In the genomic region with DNA sequence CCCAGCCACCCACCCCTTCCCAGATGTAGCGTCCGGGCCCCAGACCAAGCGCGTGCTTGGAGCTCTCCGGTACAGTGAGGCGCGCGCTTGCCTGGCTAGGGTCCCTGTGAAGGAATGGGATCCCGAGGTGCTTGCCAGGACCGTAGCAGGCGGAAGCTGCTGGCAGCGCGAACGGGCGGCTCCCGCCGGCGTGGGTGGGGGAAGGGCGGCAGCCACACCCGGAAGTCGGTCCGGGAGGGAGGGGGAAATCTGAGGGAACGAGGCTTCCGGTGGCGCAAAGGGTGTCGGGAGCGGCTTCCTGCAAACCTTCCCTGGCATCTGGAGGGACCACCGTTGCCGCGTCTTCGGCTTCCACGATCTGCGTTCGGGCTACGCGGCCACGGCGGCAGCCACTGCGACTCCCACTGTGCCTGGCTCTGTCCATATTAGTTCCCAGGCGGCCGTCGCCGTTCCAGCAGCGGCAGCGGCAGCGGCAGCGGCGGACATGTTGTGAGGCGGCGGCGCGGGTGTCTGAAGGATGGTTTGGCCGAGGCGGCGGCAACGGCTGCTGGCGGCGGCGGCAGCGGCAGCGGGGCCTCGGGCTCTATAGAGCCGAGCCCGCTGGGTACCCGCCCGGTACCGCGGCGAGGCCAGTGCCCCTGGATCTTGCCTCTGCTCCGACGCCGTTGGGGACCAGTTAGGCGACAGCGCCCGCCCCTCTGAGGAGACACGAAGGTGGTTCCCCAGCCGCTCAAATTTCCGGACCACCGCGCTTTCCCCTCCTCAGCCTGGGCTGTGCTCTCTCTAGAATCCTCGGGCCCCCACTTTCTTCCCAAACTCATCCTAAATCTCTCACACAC, we compare ENCODE assay signal across 8 cellular contexts.
DNase-seq lines count a peak whose midpoint lies in the region; ATAC-seq and TF ChIP-seq lines count a peak whose summit lies in the region.

A gene (plus strand): TSS at position 275 of the 839 bp plus-strand sequence. CDS start 739 bp downstream, outside the sequence.

- H3K4me1 Mint-ChIP-seq in activated naive CD4-positive, alpha-beta T cell treated with anti-CD3 and anti-CD28 coated beads, Interleukin-2, amount 50 U/mL, for 24 hours: peaks cover 34% of the 10 kb centered on the region

- peak within 1 kb of the TSS; percentile 99 for H3K27ac Mint-ChIP-seq in activated naive CD4-positive, alpha-beta T cell treated with anti-CD3 and anti-CD28 coated beads, Interleukin-2, amount 50 U/mL, for 24 hours

- H3K36me3 Mint-ChIP-seq in activated naive CD4-positive, alpha-beta T cell treated with anti-CD3 and anti-CD28 coated beads, Interleukin-2, amount 50 U/mL, for 24 hours: peaks cover 27% of the 10 kb centered on the region

- peak; percentile 70 for DNase-seq in NCI-H1048 (lab: John Stamatoyannopoulos, UW)
- DNase-seq in globus pallidus (ENCODE audit: low spot score): peak; percentile 89
- peak in 55 of 56 donors; percentile 58 to 96 (median 90) for DNase-seq in nucleus accumbens (lab: John Stamatoyannopoulos, UW)
- peak; percentile 94 for DNase-seq in superior temporal gyrus (ENCODE audit: extremely low spot score)

- H3K4me3 Mint-ChIP-seq in activated naive CD4-positive, alpha-beta T cell treated with anti-CD3 and anti-CD28 coated beads, Interleukin-2, amount 50 U/mL, for 24 hours: peak within 1 kb of the TSS; percentile 98

- peak within 1 kb of the TSS; percentile 88 for H3K4me3 ChIP-seq in GM08714 (ENCODE audit: low read length)

- H3K27me3 Mint-ChIP-seq in activated naive CD4-positive, alpha-beta T cell treated with anti-CD3 and anti-CD28 coated beads, Interleukin-2, amount 50 U/mL, for 24 hours: no peaks in the 10 kb centered on the region

- H3K9me3 Mint-ChIP-seq in activated naive CD4-positive, alpha-beta T cell treated with anti-CD3 and anti-CD28 coated beads, Interleukin-2, amount 50 U/mL, for 24 hours: no peaks in the 10 kb centered on the region

- ATAC-seq in HG02571 (IDR thresholded peaks at IDR 0.05; ENCODE audit: unreplicated experiment) (peak; percentile 77), SK-N-SH treated with all-trans-retinoic acid at 6 μM for 48 hours (peak; percentile 85)

TF ChIP-seq in SK-N-SH treated with all-trans-retinoic acid at 6 μM for 48 hours, 23 proteins besides CTCF, POLR2A, EP300 and RAD21:
- no peak for TF ChIP-seq ZNF70 (CRISPR knock-in tag; IDR thresholded peaks at IDR 0.05)
- TF ChIP-seq, protein P1, sequence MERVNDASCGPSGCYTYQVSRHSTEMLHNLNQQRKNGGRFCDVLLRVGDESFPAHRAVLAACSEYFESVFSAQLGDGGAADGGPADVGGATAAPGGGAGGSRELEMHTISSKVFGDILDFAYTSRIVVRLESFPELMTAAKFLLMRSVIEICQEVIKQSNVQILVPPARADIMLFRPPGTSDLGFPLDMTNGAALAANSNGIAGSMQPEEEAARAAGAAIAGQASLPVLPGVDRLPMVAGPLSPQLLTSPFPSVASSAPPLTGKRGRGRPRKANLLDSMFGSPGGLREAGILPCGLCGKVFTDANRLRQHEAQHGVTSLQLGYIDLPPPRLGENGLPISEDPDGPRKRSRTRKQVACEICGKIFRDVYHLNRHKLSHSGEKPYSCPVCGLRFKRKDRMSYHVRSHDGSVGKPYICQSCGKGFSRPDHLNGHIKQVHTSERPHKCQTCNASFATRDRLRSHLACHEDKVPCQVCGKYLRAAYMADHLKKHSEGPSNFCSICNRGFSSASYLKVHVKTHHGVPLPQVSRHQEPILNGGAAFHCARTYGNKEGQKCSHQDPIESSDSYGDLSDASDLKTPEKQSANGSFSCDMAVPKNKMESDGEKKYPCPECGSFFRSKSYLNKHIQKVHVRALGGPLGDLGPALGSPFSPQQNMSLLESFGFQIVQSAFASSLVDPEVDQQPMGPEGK (CRISPR knock-in tag; IDR thresholded peaks at IDR 0.05; ENCODE audit: borderline replicate concordance): no peak
- 0 out of 2 replicates have a peak, but pooled peaks have one; percentile 31 for TF ChIP-seq TCF4 (CRISPR knock-in tag; IDR thresholded peaks at IDR 0.05; ENCODE audit: borderline replicate concordance)

Comparison
In these comparisons a context has a peak if more than half of its experiments do, and no peak if none do; other contexts are left out.
1. Peak in every context shown above with its lines: DNase-seq, ATAC-seq and H3K4me3 ChIP-seq.